ENCODE assay signal across 16 cellular contexts in genomic region chr12:92446082-92446460, GRCh38.
DNase-seq lines count a peak whose midpoint lies in the region; ATAC-seq and TF ChIP-seq lines count a peak whose summit lies in the region.
"Had no signal": no experiment of that assay in that cellular context is flagged by ENCODE, and none has a peak within 500 bp of the region (broad histone marks: within the 10 kb centered on the region; RNA-seq: fewer than 3 reads in every experiment).

No MANE protein-coding gene starts in this region.

- CTCF ChIA-PET in RWPE1 (lab: Yijun Ruan, JAX) = interaction anchor here (0.8 kb wide), 1 partner anchor 1064 kb away, joined by 4 read pairs; no protein-coding TSS in a partner anchor
- CTCF ChIA-PET in activated CD4-positive, alpha-beta memory T cell treated with anti-CD3 and anti-CD28 coated beads for 36 hours (lab: Charles Lee) = no interaction called here

- peaks cover 14% of the 10 kb centered on the region for H3K4me1 Mint-ChIP-seq in activated CD4-positive, alpha-beta memory T cell treated with anti-CD3 and anti-CD28 coated beads for 36 hours (ENCODE audit: low read depth)

- 0 out of 2 replicates have a peak, but pooled peaks cover 4% of the 10 kb centered on the region for H3K9me2 ChIP-seq in GM23248 (ENCODE audit: insufficient read depth)

- H3K9me3 Mint-ChIP-seq in activated CD4-positive, alpha-beta memory T cell treated with anti-CD3 and anti-CD28 coated beads for 36 hours = peaks cover 4% of the 10 kb centered on the region

- POLR2A ChIA-PET in RWPE1 (lab: Yijun Ruan, JAX; ENCODE audit: low non-redundant PET) = no interaction called here
- POLR2A ChIA-PET in activated CD4-positive, alpha-beta memory T cell treated with anti-CD3 and anti-CD28 coated beads for 36 hours (lab: Charles Lee) = no interaction called here

- H3K9me3 ChIP-seq in psoas muscle (no peaks in the 10 kb centered on the region), GM23248 (ENCODE audit: low read depth) (no peaks in the 10 kb centered on the region)

- H4K20me1 ChIP-seq in GM23248 (ENCODE audit: insufficient read depth) = no peaks in the 10 kb centered on the region

- no peaks in the 10 kb centered on the region for H3K79me2 ChIP-seq in GM23248 (ENCODE audit: insufficient read depth)

- H3K4me2 ChIP-seq in GM23248 (ENCODE audit: unreplicated experiment) = no peak overlapping the region

- H3K4me1 ChIP-seq in psoas muscle (peaks cover 8% of the 10 kb centered on the region), GM23248 (ENCODE audit: insufficient read depth) (no peaks in the 10 kb centered on the region)

- H3K36me3 ChIP-seq in psoas muscle (ENCODE audit: insufficient read depth in 1 of 2, low read depth in 1 of 2) (no peaks in the 10 kb centered on the region), GM23248 (ENCODE audit: low read depth) (no peaks in the 10 kb centered on the region)

- H2AFZ ChIP-seq in GM23248 = no peak overlapping the region

- H3K27ac Mint-ChIP-seq in activated CD4-positive, alpha-beta memory T cell treated with anti-CD3 and anti-CD28 coated beads for 36 hours = no peak overlapping the region

- H3K27ac ChIP-seq in RWPE1 (peak overlapping the region; percentile 56; the same call in 1 of the 2 replicates), psoas muscle (peak overlapping the region; percentile 66), GM23248 (no peak overlapping the region)

- no peaks in the 10 kb centered on the region for H3K27me3 ChIP-seq in psoas muscle (ENCODE audit: insufficient read depth in 3 of 3, low read length in 2 of 3)
- no peaks in the 10 kb centered on the region for H3K27me3 ChIP-seq in GM23248 (replicated peaks; ENCODE audit: insufficient read depth)

- ATAC-seq in GM18502 (IDR thresholded peaks at IDR 0.05; ENCODE audit: poor library complexity, unreplicated experiment) (peak; percentile 1), GM21825 (IDR thresholded peaks at IDR 0.05; ENCODE audit: unreplicated experiment) (peak; percentile 10), psoas muscle (no peak), left lobe of liver (no peak)
- ATAC-seq: activated T-cell treated with anti-CD3 and anti-CD28 coated beads, Interleukin-2, amount 50 U/mL, for 4 hours had no signal

- intact Hi-C loops in psoas muscle (cut with DNase I) = no loop called here
- intact Hi-C loops in activated CD4-positive, alpha-beta memory T cell treated with anti-CD3 and anti-CD28 coated beads for 36 hours (cut with micrococcal nuclease) = no loop called here

- in situ Hi-C loops in GM13977 (cut with MboI; ENCODE audit: low pct_unique_long_range_greater_than_20kb, low sequenced_read_pairs, unreplicated experiment) (no loop called here), GM23248 (cut with MboI) (no loop called here)

- no peak for TF ChIP-seq CTCF in RWPE1 (conservative IDR thresholded peaks at IDR 0.05; ENCODE audit: low read depth)
- TF ChIP-seq CTCF in psoas muscle (IDR thresholded peaks at IDR 0.05) = no peak
- TF ChIP-seq CTCF in GM13977 (IDR thresholded peaks at IDR 0.05; ENCODE audit: extremely low read depth, insufficient read depth, missing control alignments) = no peak

- H3K36me3 Mint-ChIP-seq in activated CD4-positive, alpha-beta memory T cell treated with anti-CD3 and anti-CD28 coated beads for 36 hours = peaks cover 4% of the 10 kb centered on the region

- no peaks in the 10 kb centered on the region for H3F3A ChIP-seq in GM23248 (ENCODE audit: insufficient read depth)

- DNase-seq in RWPE1 (ENCODE audit: low spot score) (peak; percentile 65), psoas muscle (no peak), GM13977 (ENCODE audit: low spot score) (no peak), left lobe of liver (ENCODE audit: low spot score) (no peak), GM23248 (no peak)
- no peak for DNase-seq in activated CD4-positive, alpha-beta memory T cell treated with anti-CD3 and anti-CD28 coated beads for 36 hours
- DNase-seq: activated T-cell treated with anti-CD3 and anti-CD28 coated beads, Interleukin-2, amount 50 U/mL, for 4 hours; effector memory CD4-positive, alpha-beta T cell; glutamatergic neuron; NCI-H1417; NCI-H69; stimulated activated CD4-positive, alpha-beta T cell treated with anti-CD3 and anti-CD28 coated beads, Interleukin-1b, Interleukin-23, amount 100 ng/mL, for 48 hours; stimulated activated naive CD4-positive, alpha-beta T cell had no signal

- WGBS in psoas muscle, 3 donors = 95 to 100% (median 97%) methylated on average over 1 of the region's 1 CpG
- WGBS in GM23248 (ENCODE audit: low coverage in 1 of 2, low lambda C conversion rate in 2 of 2, missing lambda C conversion rate in 2 of 2), 2 experiments = 82 to 88% methylated on average over 1 of the region's 1 CpG

- H3K9ac ChIP-seq in GM23248 = no peak overlapping the region

- no peak overlapping the region for H3K4me3 Mint-ChIP-seq in activated CD4-positive, alpha-beta memory T cell treated with anti-CD3 and anti-CD28 coated beads for 36 hours
- H3K4me3 Mint-ChIP-seq: activated T-cell treated with anti-CD3 and anti-CD28 coated beads, Interleukin-2, amount 50 U/mL, for 4 hours had no signal

- H3K27me3 Mint-ChIP-seq in activated CD4-positive, alpha-beta memory T cell treated with anti-CD3 and anti-CD28 coated beads for 36 hours = no peaks in the 10 kb centered on the region

- H3K4me3 ChIP-seq in psoas muscle = no peak overlapping the region
- H3K4me3 ChIP-seq in GM23248 = no peak overlapping the region
- H3K4me3 ChIP-seq: lung had no signal

Comparison
In these comparisons a context has a peak if more than half of its experiments do, and no peak if none do; other contexts are left out.
1. ATAC-seq: peak in GM18502 (single experiment) and GM21825 (single experiment); none in psoas muscle (0 of 4) and left lobe of liver (single experiment).